ENCODE assay signal across 1 cellular context in the genomic region with DNA sequence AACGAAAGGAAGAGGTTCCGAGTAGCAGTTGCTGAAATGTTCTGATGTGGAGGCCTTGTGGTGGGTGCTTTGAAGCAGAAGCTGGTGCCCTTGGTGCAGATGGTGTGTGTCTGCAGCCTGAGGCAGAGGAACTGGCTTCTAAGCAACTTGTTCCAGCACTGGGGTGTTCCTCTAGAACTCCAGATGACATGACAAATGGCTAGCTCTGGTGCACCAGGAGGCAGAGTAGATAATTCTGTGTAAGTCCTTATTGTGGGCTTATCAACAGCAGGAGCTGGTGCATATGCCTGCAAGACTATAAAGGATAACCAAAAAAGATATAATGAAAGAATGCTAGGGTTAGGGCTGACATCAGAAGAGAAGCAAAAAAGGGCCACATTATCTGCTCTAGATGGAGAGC.
TF ChIP-seq lines count a peak whose summit lies in the region.

No MANE protein-coding gene starts in this region.

TF ChIP-seq in H1, 55 proteins besides CTCF, POLR2A, EP300 and RAD21 (continued from another document):
- TF ChIP-seq CBX8 (IDR thresholded peaks at IDR 0.05; ENCODE audit: borderline replicate concordance, low read depth, low read length) (no peak), KDM1A (IDR thresholded peaks at IDR 0.05; ENCODE audit: borderline replicate concordance, low read length) (no peak), CBX5 (IDR thresholded peaks at IDR 0.05; ENCODE audit: low read depth, low read length) (no peak), EGR1 (IDR thresholded peaks at IDR 0.05; ENCODE audit: borderline replicate concordance, low read depth, low read length) (no peak), RNF2 (IDR thresholded peaks at IDR 0.05; ENCODE audit: borderline replicate concordance, low read depth, low read length, missing control alignments, poor library complexity, severe bottlenecking) (no peak), NANOG (IDR thresholded peaks at IDR 0.05; ENCODE audit: insufficient read depth, low read depth, low read length, poor library complexity, severe bottlenecking) (no peak), HDAC6 (IDR thresholded peaks at IDR 0.05; ENCODE audit: low read depth, low read length) (no peak), SAP30 (IDR thresholded peaks at IDR 0.05; ENCODE audit: insufficient read depth, insufficient replicate concordance, low read length) (no peak)
- TF ChIP-seq, protein P1, sequence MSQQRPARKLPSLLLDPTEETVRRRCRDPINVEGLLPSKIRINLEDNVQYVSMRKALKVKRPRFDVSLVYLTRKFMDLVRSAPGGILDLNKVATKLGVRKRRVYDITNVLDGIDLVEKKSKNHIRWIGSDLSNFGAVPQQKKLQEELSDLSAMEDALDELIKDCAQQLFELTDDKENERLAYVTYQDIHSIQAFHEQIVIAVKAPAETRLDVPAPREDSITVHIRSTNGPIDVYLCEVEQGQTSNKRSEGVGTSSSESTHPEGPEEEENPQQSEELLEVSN (IDR thresholded peaks at IDR 0.05), result no peak
- TF ChIP-seq, protein P2, sequence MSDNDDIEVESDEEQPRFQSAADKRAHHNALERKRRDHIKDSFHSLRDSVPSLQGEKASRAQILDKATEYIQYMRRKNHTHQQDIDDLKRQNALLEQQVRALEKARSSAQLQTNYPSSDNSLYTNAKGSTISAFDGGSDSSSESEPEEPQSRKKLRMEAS (IDR thresholded peaks at IDR 0.05), result no peak
